Comparison of ENCODE assay signal across 34 cellular contexts in genomic region chr1:11465307-11465706, GRCh38. TPM values are rescaled to one million over a fixed set of nuclear protein-coding genes. Genes with fewer than 3 reads are reported as not detected.
"Had no signal": no experiment of that assay in that cellular context is flagged by ENCODE, and none has a peak within 500 bp of the region (broad histone marks: within the 10 kb centered on the region; RNA-seq: fewer than 3 reads in every experiment).

No MANE protein-coding gene starts in this region.

- H3K4me3 ChIP-seq: MG63 had no signal

- DNase-seq: Karpas-422, Kasumi-1, MG63, MM.1S, MV-4-11, NCI-H1048, NCI-H1092, NCI-H1092 treated with DMSO at 0.1 percent for 48 hours, NCI-H1105 treated with DMSO at 0.1 percent for 48 hours, NCI-H1417, NCI-H1417 treated with DMSO at 0.1 percent for 48 hours, NCI-H1436, NCI-H1436 treated with DMSO at 0.1 percent for 48 hours, NCI-H146, NCI-H1694, NCI-H1694 treated with DMSO at 0.1 percent for 48 hours, NCI-H187, NCI-H187 treated with DMSO at 0.1 percent for 48 hours, NCI-H1930, NCI-H2029, NCI-H2029 treated with DMSO at 0.1 percent for 48 hours, NCI-H2081, NCI-H2081 treated with DMSO at 0.1 percent for 48 hours, NCI-H2107, NCI-H2171, NCI-H2171 treated with DMSO at 0.1 percent for 48 hours, NCI-H2227 treated with DMSO at 0.1 percent for 48 hours, NCI-H226, NCI-H345, NCI-H510A, NCI-H510A treated with DMSO at 0.1 percent for 48 hours, NCI-H524 treated with DMSO at 0.1 percent for 48 hours, NCI-H526 had no signal

- H3K9me3 ChIP-seq: MG63 had no signal

- H3K36me3 ChIP-seq: MG63 had no signal

RNA-seq across cellular contexts. Expression of gene DISP3, which starts 13.6 kb away (rescaled TPM):
- total RNA-seq: LHCN-M2 had no signal
